In the genomic region with DNA sequence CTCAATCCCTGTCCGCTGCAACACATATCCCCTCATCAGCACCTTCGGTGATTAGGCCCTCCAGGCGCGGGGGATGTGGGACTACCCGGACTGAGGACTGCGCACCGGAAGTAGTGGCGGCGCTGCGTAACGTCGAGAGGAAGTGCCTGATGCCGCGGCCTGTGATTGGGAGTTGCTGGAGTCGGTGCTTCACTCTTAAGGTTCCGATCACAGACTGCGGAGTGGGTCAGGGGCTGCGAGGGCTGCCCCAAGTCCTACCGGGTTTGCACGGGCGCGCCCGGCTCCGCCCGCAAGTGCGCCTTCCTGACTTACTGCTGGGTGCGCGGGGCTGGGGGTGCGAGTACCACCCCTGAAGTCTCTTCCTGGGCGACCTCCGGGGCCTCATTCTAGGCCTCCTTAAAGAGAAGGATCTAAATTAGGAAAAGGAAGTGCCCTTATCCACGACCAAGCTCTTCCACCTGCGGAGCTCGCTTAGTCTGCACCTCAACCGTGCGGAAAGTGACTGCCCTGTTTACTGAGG, we compare ENCODE assay signal across 1 cellular context.
TF ChIP-seq lines count a peak whose summit lies in the region.

A gene (plus strand): TSS at position 192 of the 520 bp plus-strand sequence. CDS start 1,822 bp downstream, outside the sequence.

TF ChIP-seq in K562, 482 proteins besides CTCF, POLR2A, EP300 and RAD21 (continued from another document and continues in another):
- TF ChIP-seq FOSL1 (tag; conservative IDR thresholded peaks at IDR 0.05) (0 out of 2 replicates have a peak, but pooled peaks have one; percentile 35), CREM (IDR thresholded peaks at IDR 0.05; ENCODE audit: low read depth) (peak; percentile 94), EWSR1 (IDR thresholded peaks at IDR 0.05; ENCODE audit: borderline replicate concordance, low read depth, partially characterized antibody) (no peak), MXI1 (IDR thresholded peaks at IDR 0.05; ENCODE audit: low read depth, low read length) (no peak), PYGO2 (tag; IDR thresholded peaks at IDR 0.05) (peak; percentile 53; the same call in 1 of the 2 replicates), SLC30A9 (CRISPR knock-in tag; IDR thresholded peaks at IDR 0.05) (no peak), HDAC8 (tag; IDR thresholded peaks at IDR 0.05) (0 out of 2 replicates have a peak, but pooled peaks have one; percentile 41), HNRNPK (IDR thresholded peaks at IDR 0.05; ENCODE audit: low read depth, low read length, poor library complexity, severe bottlenecking) (no peak), NR4A1 (CRISPR knock-in tag; IDR thresholded peaks at IDR 0.05) (peak; percentile 69; the same call in 1 of the 2 replicates), NR4A1 (tag; IDR thresholded peaks at IDR 0.05) (0 out of 2 replicates have a peak, but pooled peaks have one; percentile 30), CHCHD3 (CRISPR knock-in tag; IDR thresholded peaks at IDR 0.05) (peak; percentile 68; the same call in 1 of the 2 replicates), BACH1 (tag; IDR thresholded peaks at IDR 0.05) (no peak), SNRNP70 (optimal IDR thresholded peaks at IDR 0.05; ENCODE audit: low read depth, low read length) (no peak), YBX1 (IDR thresholded peaks at IDR 0.05) (no peak), HIVEP1 (CRISPR knock-in tag; IDR thresholded peaks at IDR 0.05) (no peak), ESRRA (IDR thresholded peaks at IDR 0.05; ENCODE audit: borderline replicate concordance, low read depth) (peak; percentile 51; the same call in 1 of the 2 replicates), MYBL2 (IDR thresholded peaks at IDR 0.05; ENCODE audit: low read depth) (peak; percentile 71), MYBL2 (CRISPR knock-in tag; IDR thresholded peaks at IDR 0.05; ENCODE audit: borderline replicate concordance) (no peak), FOXM1 (IDR thresholded peaks at IDR 0.05; ENCODE audit: low read depth) (peak; percentile 39; the same call in 1 of the 2 replicates), FOXM1 (CRISPR knock-in tag; IDR thresholded peaks at IDR 0.05; ENCODE audit: low read depth) (no peak), SMAD3 (CRISPR knock-in tag; conservative IDR thresholded peaks at IDR 0.05) (0 out of 2 replicates have a peak, but pooled peaks have one; percentile 18), CXXC5 (CRISPR knock-in tag; IDR thresholded peaks at IDR 0.05) (peak; percentile 98), GTF2A2 (tag; IDR thresholded peaks at IDR 0.05) (peak; percentile 63; the same call in 1 of the 2 replicates), POLR2G (IDR thresholded peaks at IDR 0.05; ENCODE audit: low read depth, low read length) (peak; percentile 81), ZNF75A (CRISPR knock-in tag; IDR thresholded peaks at IDR 0.05) (no peak), DMBX1 (CRISPR knock-in tag; IDR thresholded peaks at IDR 0.05; ENCODE audit: borderline replicate concordance) (peak; percentile 60; the same call in 1 of the 2 replicates), ZNF232 (CRISPR knock-in tag; IDR thresholded peaks at IDR 0.05) (no peak), KAT2B (IDR thresholded peaks at IDR 0.05; ENCODE audit: low read depth, low read length) (no peak), HDAC1 (IDR thresholded peaks at IDR 0.05) (no peak), L3MBTL2 (IDR thresholded peaks at IDR 0.05) (peak; percentile 67), ZKSCAN8 (CRISPR knock-in tag; IDR thresholded peaks at IDR 0.05) (no peak), SMARCB1 (IDR thresholded peaks at IDR 0.05; ENCODE audit: insufficient read length, low read depth) (no peak), THRAP3 (IDR thresholded peaks at IDR 0.05; ENCODE audit: borderline replicate concordance) (0 out of 2 replicates have a peak, but pooled peaks have one; percentile 66), ZNF830 (CRISPR knock-in tag; IDR thresholded peaks at IDR 0.05) (no peak), FOXK2 (conservative IDR thresholded peaks at IDR 0.05 in 1 of 2, IDR thresholded peaks at IDR 0.05 in 1 of 2; ENCODE audit: low read depth in 2 of 2) (peak; percentile 34 to 37; a peak in 1 of 4 replicates), CREB1 (IDR thresholded peaks at IDR 0.05) (peak; percentile 72), CREB1 (CRISPR knock-in tag; IDR thresholded peaks at IDR 0.05) (peak; percentile 84; the same call in 1 of the 2 replicates)
- TF ChIP-seq, protein P1, sequence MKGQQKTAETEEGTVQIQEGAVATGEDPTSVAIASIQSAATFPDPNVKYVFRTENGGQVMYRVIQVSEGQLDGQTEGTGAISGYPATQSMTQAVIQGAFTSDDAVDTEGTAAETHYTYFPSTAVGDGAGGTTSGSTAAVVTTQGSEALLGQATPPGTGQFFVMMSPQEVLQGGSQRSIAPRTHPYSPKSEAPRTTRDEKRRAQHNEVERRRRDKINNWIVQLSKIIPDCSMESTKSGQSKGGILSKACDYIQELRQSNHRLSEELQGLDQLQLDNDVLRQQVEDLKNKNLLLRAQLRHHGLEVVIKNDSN (CRISPR knock-in tag; IDR thresholded peaks at IDR 0.05), result no peak
- TF ChIP-seq, protein P2, sequence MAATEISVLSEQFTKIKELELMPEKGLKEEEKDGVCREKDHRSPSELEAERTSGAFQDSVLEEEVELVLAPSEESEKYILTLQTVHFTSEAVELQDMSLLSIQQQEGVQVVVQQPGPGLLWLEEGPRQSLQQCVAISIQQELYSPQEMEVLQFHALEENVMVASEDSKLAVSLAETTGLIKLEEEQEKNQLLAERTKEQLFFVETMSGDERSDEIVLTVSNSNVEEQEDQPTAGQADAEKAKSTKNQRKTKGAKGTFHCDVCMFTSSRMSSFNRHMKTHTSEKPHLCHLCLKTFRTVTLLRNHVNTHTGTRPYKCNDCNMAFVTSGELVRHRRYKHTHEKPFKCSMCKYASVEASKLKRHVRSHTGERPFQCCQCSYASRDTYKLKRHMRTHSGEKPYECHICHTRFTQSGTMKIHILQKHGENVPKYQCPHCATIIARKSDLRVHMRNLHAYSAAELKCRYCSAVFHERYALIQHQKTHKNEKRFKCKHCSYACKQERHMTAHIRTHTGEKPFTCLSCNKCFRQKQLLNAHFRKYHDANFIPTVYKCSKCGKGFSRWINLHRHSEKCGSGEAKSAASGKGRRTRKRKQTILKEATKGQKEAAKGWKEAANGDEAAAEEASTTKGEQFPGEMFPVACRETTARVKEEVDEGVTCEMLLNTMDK (IDR thresholded peaks at IDR 0.05; ENCODE audit: borderline replicate concordance, insufficient read depth, low read depth, low read length, poor library complexity, severe bottlenecking), result no peak
- TF ChIP-seq, protein P3, sequence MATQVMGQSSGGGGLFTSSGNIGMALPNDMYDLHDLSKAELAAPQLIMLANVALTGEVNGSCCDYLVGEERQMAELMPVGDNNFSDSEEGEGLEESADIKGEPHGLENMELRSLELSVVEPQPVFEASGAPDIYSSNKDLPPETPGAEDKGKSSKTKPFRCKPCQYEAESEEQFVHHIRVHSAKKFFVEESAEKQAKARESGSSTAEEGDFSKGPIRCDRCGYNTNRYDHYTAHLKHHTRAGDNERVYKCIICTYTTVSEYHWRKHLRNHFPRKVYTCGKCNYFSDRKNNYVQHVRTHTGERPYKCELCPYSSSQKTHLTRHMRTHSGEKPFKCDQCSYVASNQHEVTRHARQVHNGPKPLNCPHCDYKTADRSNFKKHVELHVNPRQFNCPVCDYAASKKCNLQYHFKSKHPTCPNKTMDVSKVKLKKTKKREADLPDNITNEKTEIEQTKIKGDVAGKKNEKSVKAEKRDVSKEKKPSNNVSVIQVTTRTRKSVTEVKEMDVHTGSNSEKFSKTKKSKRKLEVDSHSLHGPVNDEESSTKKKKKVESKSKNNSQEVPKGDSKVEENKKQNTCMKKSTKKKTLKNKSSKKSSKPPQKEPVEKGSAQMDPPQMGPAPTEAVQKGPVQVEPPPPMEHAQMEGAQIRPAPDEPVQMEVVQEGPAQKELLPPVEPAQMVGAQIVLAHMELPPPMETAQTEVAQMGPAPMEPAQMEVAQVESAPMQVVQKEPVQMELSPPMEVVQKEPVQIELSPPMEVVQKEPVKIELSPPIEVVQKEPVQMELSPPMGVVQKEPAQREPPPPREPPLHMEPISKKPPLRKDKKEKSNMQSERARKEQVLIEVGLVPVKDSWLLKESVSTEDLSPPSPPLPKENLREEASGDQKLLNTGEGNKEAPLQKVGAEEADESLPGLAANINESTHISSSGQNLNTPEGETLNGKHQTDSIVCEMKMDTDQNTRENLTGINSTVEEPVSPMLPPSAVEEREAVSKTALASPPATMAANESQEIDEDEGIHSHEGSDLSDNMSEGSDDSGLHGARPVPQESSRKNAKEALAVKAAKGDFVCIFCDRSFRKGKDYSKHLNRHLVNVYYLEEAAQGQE (CRISPR knock-in tag; IDR thresholded peaks at IDR 0.05; ENCODE audit: low read depth), result 0 out of 2 replicates have a peak, but pooled peaks have one; percentile 45
- TF ChIP-seq, protein P4, sequence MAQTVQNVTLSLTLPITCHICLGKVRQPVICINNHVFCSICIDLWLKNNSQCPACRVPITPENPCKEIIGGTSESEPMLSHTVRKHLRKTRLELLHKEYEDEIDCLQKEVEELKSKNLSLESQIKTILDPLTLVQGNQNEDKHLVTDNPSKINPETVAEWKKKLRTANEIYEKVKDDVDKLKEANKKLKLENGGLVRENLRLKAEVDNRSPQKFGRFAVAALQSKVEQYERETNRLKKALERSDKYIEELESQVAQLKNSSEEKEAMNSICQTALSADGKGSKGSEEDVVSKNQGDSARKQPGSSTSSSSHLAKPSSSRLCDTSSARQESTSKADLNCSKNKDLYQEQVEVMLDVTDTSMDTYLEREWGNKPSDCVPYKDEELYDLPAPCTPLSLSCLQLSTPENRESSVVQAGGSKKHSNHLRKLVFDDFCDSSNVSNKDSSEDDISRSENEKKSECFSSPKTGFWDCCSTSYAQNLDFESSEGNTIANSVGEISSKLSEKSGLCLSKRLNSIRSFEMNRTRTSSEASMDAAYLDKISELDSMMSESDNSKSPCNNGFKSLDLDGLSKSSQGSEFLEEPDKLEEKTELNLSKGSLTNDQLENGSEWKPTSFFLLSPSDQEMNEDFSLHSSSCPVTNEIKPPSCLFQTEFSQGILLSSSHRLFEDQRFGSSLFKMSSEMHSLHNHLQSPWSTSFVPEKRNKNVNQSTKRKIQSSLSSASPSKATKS (CRISPR knock-in tag; IDR thresholded peaks at IDR 0.05), result no peak
- TF ChIP-seq, protein P5, sequence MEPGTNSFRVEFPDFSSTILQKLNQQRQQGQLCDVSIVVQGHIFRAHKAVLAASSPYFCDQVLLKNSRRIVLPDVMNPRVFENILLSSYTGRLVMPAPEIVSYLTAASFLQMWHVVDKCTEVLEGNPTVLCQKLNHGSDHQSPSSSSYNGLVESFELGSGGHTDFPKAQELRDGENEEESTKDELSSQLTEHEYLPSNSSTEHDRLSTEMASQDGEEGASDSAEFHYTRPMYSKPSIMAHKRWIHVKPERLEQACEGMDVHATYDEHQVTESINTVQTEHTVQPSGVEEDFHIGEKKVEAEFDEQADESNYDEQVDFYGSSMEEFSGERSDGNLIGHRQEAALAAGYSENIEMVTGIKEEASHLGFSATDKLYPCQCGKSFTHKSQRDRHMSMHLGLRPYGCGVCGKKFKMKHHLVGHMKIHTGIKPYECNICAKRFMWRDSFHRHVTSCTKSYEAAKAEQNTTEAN (CRISPR knock-in tag; IDR thresholded peaks at IDR 0.05), result no peak
- TF ChIP-seq, protein P6, sequence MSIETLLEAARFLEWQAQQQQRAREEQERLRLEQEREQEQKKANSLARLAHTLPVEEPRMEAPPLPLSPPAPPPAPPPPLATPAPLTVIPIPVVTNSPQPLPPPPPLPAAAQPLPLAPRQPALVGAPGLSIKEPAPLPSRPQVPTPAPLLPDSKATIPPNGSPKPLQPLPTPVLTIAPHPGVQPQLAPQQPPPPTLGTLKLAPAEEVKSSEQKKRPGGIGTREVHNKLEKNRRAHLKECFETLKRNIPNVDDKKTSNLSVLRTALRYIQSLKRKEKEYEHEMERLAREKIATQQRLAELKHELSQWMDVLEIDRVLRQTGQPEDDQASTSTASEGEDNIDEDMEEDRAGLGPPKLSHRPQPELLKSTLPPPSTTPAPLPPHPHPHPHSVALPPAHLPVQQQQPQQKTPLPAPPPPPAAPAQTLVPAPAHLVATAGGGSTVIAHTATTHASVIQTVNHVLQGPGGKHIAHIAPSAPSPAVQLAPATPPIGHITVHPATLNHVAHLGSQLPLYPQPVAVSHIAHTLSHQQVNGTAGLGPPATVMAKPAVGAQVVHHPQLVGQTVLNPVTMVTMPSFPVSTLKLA (conservative IDR thresholded peaks at IDR 0.05), result peak in 1 of 2 experiments; percentile 63; a peak in 1 of 4 replicates
- TF ChIP-seq, protein P7, sequence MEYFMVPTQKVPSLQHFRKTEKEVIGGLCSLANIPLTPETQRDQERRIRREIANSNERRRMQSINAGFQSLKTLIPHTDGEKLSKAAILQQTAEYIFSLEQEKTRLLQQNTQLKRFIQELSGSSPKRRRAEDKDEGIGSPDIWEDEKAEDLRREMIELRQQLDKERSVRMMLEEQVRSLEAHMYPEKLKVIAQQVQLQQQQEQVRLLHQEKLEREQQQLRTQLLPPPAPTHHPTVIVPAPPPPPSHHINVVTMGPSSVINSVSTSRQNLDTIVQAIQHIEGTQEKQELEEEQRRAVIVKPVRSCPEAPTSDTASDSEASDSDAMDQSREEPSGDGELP (CRISPR knock-in tag; IDR thresholded peaks at IDR 0.05; ENCODE audit: borderline replicate concordance), result peak; percentile 64; the same call in 1 of the 2 replicates
- TF ChIP-seq, protein P8, sequence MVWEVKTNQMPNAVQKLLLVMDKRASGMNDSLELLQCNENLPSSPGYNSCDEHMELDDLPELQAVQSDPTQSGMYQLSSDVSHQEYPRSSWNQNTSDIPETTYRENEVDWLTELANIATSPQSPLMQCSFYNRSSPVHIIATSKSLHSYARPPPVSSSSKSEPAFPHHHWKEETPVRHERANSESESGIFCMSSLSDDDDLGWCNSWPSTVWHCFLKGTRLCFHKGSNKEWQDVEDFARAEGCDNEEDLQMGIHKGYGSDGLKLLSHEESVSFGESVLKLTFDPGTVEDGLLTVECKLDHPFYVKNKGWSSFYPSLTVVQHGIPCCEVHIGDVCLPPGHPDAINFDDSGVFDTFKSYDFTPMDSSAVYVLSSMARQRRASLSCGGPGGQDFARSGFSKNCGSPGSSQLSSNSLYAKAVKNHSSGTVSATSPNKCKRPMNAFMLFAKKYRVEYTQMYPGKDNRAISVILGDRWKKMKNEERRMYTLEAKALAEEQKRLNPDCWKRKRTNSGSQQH (CRISPR knock-in tag; IDR thresholded peaks at IDR 0.05), result peak; percentile 53; the same call in 1 of the 2 replicates
- TF ChIP-seq, protein P9, sequence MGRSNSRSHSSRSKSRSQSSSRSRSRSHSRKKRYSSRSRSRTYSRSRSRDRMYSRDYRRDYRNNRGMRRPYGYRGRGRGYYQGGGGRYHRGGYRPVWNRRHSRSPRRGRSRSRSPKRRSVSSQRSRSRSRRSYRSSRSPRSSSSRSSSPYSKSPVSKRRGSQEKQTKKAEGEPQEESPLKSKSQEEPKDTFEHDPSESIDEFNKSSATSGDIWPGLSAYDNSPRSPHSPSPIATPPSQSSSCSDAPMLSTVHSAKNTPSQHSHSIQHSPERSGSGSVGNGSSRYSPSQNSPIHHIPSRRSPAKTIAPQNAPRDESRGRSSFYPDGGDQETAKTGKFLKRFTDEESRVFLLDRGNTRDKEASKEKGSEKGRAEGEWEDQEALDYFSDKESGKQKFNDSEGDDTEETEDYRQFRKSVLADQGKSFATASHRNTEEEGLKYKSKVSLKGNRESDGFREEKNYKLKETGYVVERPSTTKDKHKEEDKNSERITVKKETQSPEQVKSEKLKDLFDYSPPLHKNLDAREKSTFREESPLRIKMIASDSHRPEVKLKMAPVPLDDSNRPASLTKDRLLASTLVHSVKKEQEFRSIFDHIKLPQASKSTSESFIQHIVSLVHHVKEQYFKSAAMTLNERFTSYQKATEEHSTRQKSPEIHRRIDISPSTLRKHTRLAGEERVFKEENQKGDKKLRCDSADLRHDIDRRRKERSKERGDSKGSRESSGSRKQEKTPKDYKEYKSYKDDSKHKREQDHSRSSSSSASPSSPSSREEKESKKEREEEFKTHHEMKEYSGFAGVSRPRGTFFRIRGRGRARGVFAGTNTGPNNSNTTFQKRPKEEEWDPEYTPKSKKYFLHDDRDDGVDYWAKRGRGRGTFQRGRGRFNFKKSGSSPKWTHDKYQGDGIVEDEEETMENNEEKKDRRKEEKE (IDR thresholded peaks at IDR 0.05; ENCODE audit: borderline replicate concordance in 1 of 2, control insufficient read depth in 1 of 2, low read depth in 2 of 2, low read length in 1 of 2), result no peak
